17 cellular contexts compared by ENCODE assay signal in genomic region chr11:130868865-130869264, GRCh38.
"Had no signal": no experiment of that assay in that cellular context is flagged by ENCODE, and none has a peak within 500 bp of the region (broad histone marks: within the 10 kb centered on the region; RNA-seq: fewer than 3 reads in every experiment).

No MANE protein-coding gene starts in this region.

- H3K27ac ChIP-seq: SJSA1 had no signal

- H3K9me3 ChIP-seq: SJSA1, SK-N-SH had no signal

- H3K27me3 ChIP-seq: SJSA1 had no signal

- H3K4me3 ChIP-seq: SJSA1 had no signal

- DNase-seq: KBM-7, MV-4-11, NCI-H1048, NCI-H1105, NCI-H1417, NCI-H1436 treated with DMSO at 0.1 percent for 48 hours, NCI-H1694, NCI-H187 treated with DMSO at 0.1 percent for 48 hours, NCI-H2029 treated with DMSO at 0.1 percent for 48 hours, NCI-H2227 treated with DMSO at 0.1 percent for 48 hours, NCI-H526 treated with DMSO at 0.1 percent for 48 hours, NCI-H774, Right ventricle myocardium superior, RPMI8226, SIG-M5, SK-N-SH had no signal
